In genomic region chr3:128555881-128556280, GRCh38 we compare ENCODE assay signal across 16 cellular contexts.
"Had no signal": no experiment of that assay in that cellular context is flagged by ENCODE, and none has a peak within 500 bp of the region (broad histone marks: within the 10 kb centered on the region; RNA-seq: fewer than 3 reads in every experiment).

No MANE protein-coding gene starts in this region.

- H3K36me3 ChIP-seq: cardiac muscle cell, tibial artery had no signal

- DNase-seq: activated CD4-positive, alpha-beta T cell treated with anti-CD3 and anti-CD28 coated beads for 4 hours; activated CD4-positive, alpha-beta T cell treated with anti-CD3 and anti-CD28 coated beads, Interleukin-2, amount 50 U/mL, for 48 hours; activated CD4-positive, CD25-positive, alpha-beta regulatory T cell; activated effector memory CD4-positive, alpha-beta T cell treated with Interleukin-2 at 50 U/mL for 16 hours; activated naive CD4-positive, alpha-beta T cell treated with anti-CD3 and anti-CD28 coated beads for 36 hours; activated T-cell treated with anti-CD3 and anti-CD28 coated beads, Interleukin-2, amount 50 U/mL, for 72 hours; foreskin fibroblast; glutamatergic neuron; hypothalamus; naive thymus-derived CD4-positive, alpha-beta T cell; stimulated activated CD4-positive, alpha-beta T cell treated with anti-CD3 and anti-CD28 coated beads, Interleukin-4, amount 100 ng/mL, for 24 hours; stimulated activated naive CD8-positive, alpha-beta T cell treated with anti-CD3 and anti-CD28 coated beads, Interleukin-15, Interleukin-2, amounts not matched to agents 100 U/mL and 50 U/mL, for 24 hours; substantia nigra; T-helper 17 cell had no signal

- H3K4me3 ChIP-seq: cardiac muscle cell, tibial artery had no signal

- H3K27ac ChIP-seq: cardiac muscle cell, tibial artery had no signal

- H3K9me3 ChIP-seq: tibial artery had no signal

- ATAC-seq: stimulated activated naive CD8-positive, alpha-beta T cell treated with anti-CD3 and anti-CD28 coated beads, Interleukin-15, Interleukin-2, amounts not matched to agents 100 U/mL and 50 U/mL, for 24 hours; T-helper 17 cell had no signal
